8 cellular contexts compared by ENCODE assay signal in the genomic region with DNA sequence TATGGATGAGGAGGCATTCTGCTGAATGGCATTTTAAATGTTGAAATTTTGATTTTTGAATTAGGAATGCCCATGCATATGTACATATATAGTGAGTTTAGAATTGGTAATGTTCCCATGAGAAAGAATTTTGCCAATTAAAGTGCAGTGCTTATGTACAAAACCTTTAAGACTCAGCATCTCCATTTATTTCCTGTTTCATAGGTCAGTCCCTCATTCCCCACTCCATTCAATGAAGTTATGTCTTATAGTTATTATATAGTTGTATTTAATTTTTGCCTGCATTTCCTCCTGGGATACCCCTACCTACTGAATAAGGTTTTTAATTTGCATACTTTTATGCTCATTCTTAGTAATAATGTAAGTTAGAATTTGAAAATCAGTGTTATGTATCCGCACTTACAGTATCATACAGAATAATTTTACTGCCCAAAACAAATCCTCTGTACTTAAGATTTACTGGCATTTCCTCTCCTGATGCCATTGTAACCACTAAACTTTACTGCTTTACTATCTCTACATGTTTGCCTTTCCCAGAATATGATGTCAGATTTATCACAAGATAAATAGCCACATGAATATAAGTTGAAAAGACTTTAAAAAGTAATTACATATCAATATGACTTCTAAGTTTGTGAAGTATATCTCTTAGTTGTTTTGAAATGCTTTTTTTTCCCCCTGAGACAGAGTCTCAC.
"Had no signal": no experiment of that assay in that cellular context is flagged by ENCODE, and none has a peak within 500 bp of the region (broad histone marks: within the 10 kb centered on the region; RNA-seq: fewer than 3 reads in every experiment).

No MANE protein-coding gene starts in this region.

- H3K27ac ChIP-seq: GM23248 had no signal

- H2AFZ ChIP-seq: GM23248 had no signal

- H3K4me1 ChIP-seq: HAP-1 had no signal

- H3K4me3 ChIP-seq: GM23248, HAP-1, K562 had no signal

- H3K9ac ChIP-seq: GM23248 had no signal

- H3K4me3 Mint-ChIP-seq: HFFc6 had no signal

- ATAC-seq: HCT116, K562 had no signal

- H3K9me3 ChIP-seq: HAP-1 had no signal

- H3K27ac Mint-ChIP-seq: HFFc6 had no signal

- DNase-seq: GM23248, GOT3, H7, HFFc6, IMR-90 had no signal

- H3K36me3 ChIP-seq: HAP-1 had no signal
